In the genomic region with DNA sequence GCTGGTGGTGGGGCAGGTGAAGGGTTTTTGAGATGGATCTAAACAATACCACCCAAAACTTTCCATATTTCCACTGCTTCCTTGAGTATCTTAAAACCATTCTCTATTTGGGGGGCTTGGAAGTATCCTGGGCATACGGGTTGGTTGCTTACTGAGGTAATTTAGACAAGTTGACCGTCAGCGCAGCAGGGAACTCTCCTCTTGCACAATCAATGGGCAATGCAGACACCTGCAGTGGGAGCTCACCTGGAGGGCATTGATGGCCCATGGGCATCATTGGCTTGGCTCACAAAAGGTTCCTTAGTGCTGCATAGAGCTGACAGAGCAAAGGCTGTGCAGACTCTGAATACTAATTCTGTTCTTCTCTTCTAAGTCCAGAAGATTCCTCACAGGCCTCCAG, we compare ENCODE assay signal across 29 cellular contexts.
"Had no signal": no experiment of that assay in that cellular context is flagged by ENCODE, and none has a peak within 500 bp of the region (broad histone marks: within the 10 kb centered on the region; RNA-seq: fewer than 3 reads in every experiment).

No MANE protein-coding gene starts in this region.

- H3K36me3 ChIP-seq: ovary, spleen, suprapubic skin, tibial artery, transverse colon, upper lobe of right lung, uterus had no signal

- H2AFZ ChIP-seq: parathyroid adenoma had no signal

- H3K79me2 ChIP-seq: parathyroid adenoma had no signal

- H3K4me2 ChIP-seq: smooth muscle cell had no signal

- H3K27me3 ChIP-seq: ovary, spleen, suprapubic skin, testis, tibial artery, transverse colon, upper lobe of right lung, uterus had no signal

- DNase-seq: naive thymus-derived CD8-positive, alpha-beta T cell; nephron progenitor cell; occipital lobe; ovary; posterior cingulate gyrus; psoas muscle; right cardiac atrium; spleen; stimulated activated CD4-positive, alpha-beta T cell treated with anti-CD3 and anti-CD28 coated beads, Interleukin-12 subunit alpha, Interleukin-12 subunit beta, amount 100 ng/mL, for 4 hours; stimulated activated CD4-positive, alpha-beta T cell treated with anti-CD3 and anti-CD28 coated beads, Interleukin-1b, Interleukin-23, amount 100 ng/mL, for 48 hours; stimulated activated CD4-positive, alpha-beta T cell treated with anti-CD3 and anti-CD28 coated beads, Interleukin-4, amount 100 ng/mL, for 1 hour; stimulated activated CD4-positive, alpha-beta T cell treated with anti-CD3 and anti-CD28 coated beads, Interleukin-4, amount 100 ng/mL, for 4 hours; stimulated activated CD8-positive, alpha-beta memory T cell treated with anti-CD3 and anti-CD28 coated beads, Interleukin-4, amount 100 ng/mL, for 48 hours; stimulated activated naive CD4-positive, alpha-beta T cell; stimulated activated naive CD8-positive, alpha-beta T cell treated with anti-CD3 and anti-CD28 coated beads, Interleukin-15, amount 100 ng/mL, for 72 hours; stimulated activated naive CD8-positive, alpha-beta T cell treated with anti-CD3 and anti-CD28 coated beads, Interleukin-15, Interleukin-2, amounts not matched to agents 100 U/mL and 50 U/mL, for 24 hours; substantia nigra; testis; tibial artery; transverse colon; upper lobe of right lung; uterus had no signal

- H3K27ac ChIP-seq: ovary, parathyroid adenoma, psoas muscle, skin epidermis, spleen, suprapubic skin, testis, tibial artery, transverse colon, upper lobe of right lung, uterus had no signal

- H3K9me3 ChIP-seq: ovary, psoas muscle, spleen, suprapubic skin, testis, tibial artery, transverse colon, upper lobe of right lung, uterus had no signal

- H3K4me1 ChIP-seq: parathyroid adenoma, psoas muscle, spleen, suprapubic skin, testis, tibial artery, transverse colon, upper lobe of right lung, uterus had no signal

- H3K4me3 ChIP-seq: ovary, psoas muscle, skin epidermis, smooth muscle cell, spleen, suprapubic skin, testis, tibial artery, transverse colon, upper lobe of right lung, uterus had no signal

- H3K9ac ChIP-seq: parathyroid adenoma had no signal

- ATAC-seq: naive thymus-derived CD8-positive, alpha-beta T cell; natural killer cell treated with Interleukin-12 subunit alpha and Interleukin-12 subunit beta and Interleukin-15 and Interleukin-18, amount 100 ng/mL, for 72 hours; psoas muscle; right cardiac atrium; sciatic nerve; stimulated activated memory B cell treated with anti-CD40 and anti-IgM and Interleukin-4, amounts not matched to agents 10 μg/mL and 1 μg/mL and 100 μg/mL, for 72 hours; stimulated activated naive CD8-positive, alpha-beta T cell treated with anti-CD3 and anti-CD28 coated beads, Interleukin-15, amount 100 ng/mL, for 72 hours; stimulated activated naive CD8-positive, alpha-beta T cell treated with anti-CD3 and anti-CD28 coated beads, Interleukin-15, Interleukin-2, amounts not matched to agents 100 U/mL and 50 U/mL, for 24 hours; upper lobe of right lung had no signal
